Comparison of ENCODE assay signal across 1 cellular context in genomic region chr12:53493610-53494391, GRCh38.
TF ChIP-seq lines count a peak whose summit lies in the region.

No MANE protein-coding gene starts in this region.

TF ChIP-seq in GM12878, 131 proteins besides CTCF, POLR2A, EP300 and RAD21:
- no peak for TF ChIP-seq SRF (IDR thresholded peaks at IDR 0.05; ENCODE audit: low read depth in 2 of 2, low read length in 2 of 2)
- no peak for TF ChIP-seq MEF2B (IDR thresholded peaks at IDR 0.05; ENCODE audit: partially characterized antibody, poor library complexity, severe bottlenecking)
- no peak for TF ChIP-seq BHLHE40 (IDR thresholded peaks at IDR 0.05; ENCODE audit: borderline replicate concordance in 1 of 2, low read depth in 2 of 2, low read length in 1 of 2)
- no peak for TF ChIP-seq RAD51 (IDR thresholded peaks at IDR 0.05)
- no peak for TF ChIP-seq SMARCA5 (IDR thresholded peaks at IDR 0.05)
- no peak for TF ChIP-seq FOS (IDR thresholded peaks at IDR 0.05; ENCODE audit: borderline replicate concordance, extremely low read depth, insufficient read length)
- TF ChIP-seq YY1 (IDR thresholded peaks at IDR 0.05; ENCODE audit: low read depth, low read length): no peak
- no peak for TF ChIP-seq EGR1 (IDR thresholded peaks at IDR 0.05; ENCODE audit: borderline replicate concordance in 1 of 2, low read depth in 2 of 2, low read length in 2 of 2)
- TF ChIP-seq ELK1 (IDR thresholded peaks at IDR 0.05; ENCODE audit: low read depth, low read length): no peak
- no peak for TF ChIP-seq PRDM15 (CRISPR knock-in tag; IDR thresholded peaks at IDR 0.05)
- TF ChIP-seq BACH1 (IDR thresholded peaks at IDR 0.05; ENCODE audit: borderline replicate concordance): no peak
- TF ChIP-seq IRF3 (IDR thresholded peaks at IDR 0.05): no peak
